24 cellular contexts compared by ENCODE assay signal in the genomic region with DNA sequence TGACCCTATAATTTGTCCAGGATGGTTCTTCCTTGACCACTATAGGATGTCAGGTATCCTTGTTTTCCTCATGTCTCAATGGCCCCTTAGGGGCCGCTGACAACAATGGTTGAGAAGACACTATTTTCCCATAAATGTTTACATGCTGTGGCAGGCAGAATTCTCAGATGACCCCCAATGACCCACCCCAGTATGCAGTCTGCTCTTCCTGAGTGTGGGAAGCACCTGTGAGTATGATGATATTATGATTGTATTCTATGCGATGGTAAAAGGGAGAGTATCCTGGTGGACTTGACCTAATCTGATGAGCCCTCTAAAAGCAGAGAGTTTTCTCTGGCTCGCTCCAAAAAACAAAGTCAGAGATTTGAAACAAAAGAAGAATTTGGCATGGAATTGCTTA.
DNase-seq lines count a peak whose midpoint lies in the region; ATAC-seq, FAIRE-seq and TF ChIP-seq lines count a peak whose summit lies in the region.
"Had no signal": no experiment of that assay in that cellular context is flagged by ENCODE, and none has a peak within 500 bp of the region (broad histone marks: within the 10 kb centered on the region; RNA-seq: fewer than 3 reads in every experiment).

No MANE protein-coding gene starts in this region.

- H3K4me3 ChIP-seq in HepG2 (replicated peaks in 1 of 3; ENCODE audit: insufficient read depth in 1 of 3, low read depth in 2 of 3, low read length in 3 of 3) (no peak overlapping the region), right lobe of liver (no peak overlapping the region), PC-9 (no peak overlapping the region), keratinocyte (ENCODE audit: control insufficient read depth in 2 of 3, extremely low read depth in 1 of 3, insufficient read depth in 2 of 3, low read depth in 1 of 3, low read length in 3 of 3) (no peak overlapping the region), transverse colon (no peak overlapping the region), gastrocnemius medialis (no peak overlapping the region), left lung (no peak overlapping the region)
- H3K4me3 ChIP-seq: BLaER1 had no signal

- H3K4me1 ChIP-seq in HepG2 (ENCODE audit: insufficient read depth, low read length), result peaks cover 15% of the 10 kb centered on the region; the same call in 1 of the 2 replicates
- no peaks in the 10 kb centered on the region for H3K4me1 ChIP-seq in right lobe of liver
- H3K4me1 ChIP-seq in PC-9 (replicated peaks; ENCODE audit: insufficient read depth), result peaks cover 54% of the 10 kb centered on the region
- H3K4me1 ChIP-seq in keratinocyte (ENCODE audit: control insufficient read depth, extremely low read depth, insufficient read depth, low read length), result peaks cover 49% of the 10 kb centered on the region
- peaks cover 5 to 57% (median 24%) of the 10 kb centered on the region in 4 donors for H3K4me1 ChIP-seq in transverse colon
- H3K4me1 ChIP-seq in gastrocnemius medialis, result no peaks in the 10 kb centered on the region
- H3K4me1 ChIP-seq in left lung, result no peaks in the 10 kb centered on the region
- H3K4me1 ChIP-seq: BLaER1 had no signal

- H3K27ac ChIP-seq in HepG2 (ENCODE audit: extremely low read length, insufficient read depth, low read length) (no peak overlapping the region), right lobe of liver (no peak overlapping the region), PC-9 (no peak overlapping the region), keratinocyte (ENCODE audit: control insufficient read depth, insufficient read depth, low read length) (peak overlapping the region; percentile 6), transverse colon (peak overlapping the region; percentile 64 to 74 (median 68)), gastrocnemius medialis (no peak overlapping the region), left lung (no peak overlapping the region)
- H3K27ac ChIP-seq: BLaER1, KMS-11 had no signal

- no peaks in the 10 kb centered on the region for H3K9me1 ChIP-seq in keratinocyte (ENCODE audit: control insufficient read depth, extremely low read depth, insufficient read depth, low read length)

- H3K9ac ChIP-seq in HepG2 (ENCODE audit: insufficient read depth, low read depth, low read length), result no peak overlapping the region
- no peak overlapping the region for H3K9ac ChIP-seq in keratinocyte (ENCODE audit: control insufficient read depth, extremely low read depth, insufficient read depth, low read length)
- H3K9ac ChIP-seq: BLaER1, KMS-11 had no signal

- 71% methylated on average over 3 of the region's 3 CpGs for WGBS in HepG2 (ENCODE audit: low lambda C conversion rate)
- WGBS in right lobe of liver (ENCODE audit: insufficient coverage, low coverage, low lambda C conversion rate, missing lambda C conversion rate), result 83% methylated on average over 3 of the region's 3 CpGs
- WGBS in transverse colon (ENCODE audit: low coverage in 1 of 2), 2 donors, result 76 to 83% methylated on average over 1 to 3 of the region's 3 CpGs

- H3K9me3 ChIP-seq in HepG2 (ENCODE audit: low read length), result no peaks in the 10 kb centered on the region
- no peaks in the 10 kb centered on the region for H3K9me3 ChIP-seq in right lobe of liver
- no peaks in the 10 kb centered on the region for H3K9me3 ChIP-seq in PC-9 (ENCODE audit: insufficient read depth, low read depth)
- H3K9me3 ChIP-seq in keratinocyte (ENCODE audit: control insufficient read depth, low read depth, low read length), result no peaks in the 10 kb centered on the region
- no peaks in the 10 kb centered on the region for H3K9me3 ChIP-seq in transverse colon
- no peaks in the 10 kb centered on the region for H3K9me3 ChIP-seq in gastrocnemius medialis
- H3K9me3 ChIP-seq in left lung, result no peaks in the 10 kb centered on the region
- H3K9me3 ChIP-seq: BLaER1 had no signal

- BruUV-seq in HepG2 (replicated peaks; lab: Mats Ljungman, UMichigan) (no TSS peak), PC-9 (replicated peaks; lab: Mats Ljungman, UMichigan) (no TSS peak)

- H3K36me3 ChIP-seq in HepG2 (replicated peaks in 1 of 2; ENCODE audit: control insufficient read depth in 1 of 2, insufficient read depth in 2 of 2, low read length in 2 of 2) (no peaks in the 10 kb centered on the region), right lobe of liver (no peaks in the 10 kb centered on the region), PC-9 (ENCODE audit: low read depth) (no peaks in the 10 kb centered on the region), keratinocyte (ENCODE audit: control insufficient read depth in 2 of 2, extremely low read depth in 1 of 2, insufficient read depth in 2 of 2, low read length in 2 of 2) (no peaks in the 10 kb centered on the region), transverse colon (no peaks in the 10 kb centered on the region), gastrocnemius medialis (no peaks in the 10 kb centered on the region), left lung (no peaks in the 10 kb centered on the region)
- H3K36me3 ChIP-seq: BLaER1 had no signal

- POLR2A ChIA-PET in HepG2 (lab: Yijun Ruan, JAX) (no interaction called here), PC-9 (lab: Charles Lee; ENCODE audit: unreplicated experiment) (interaction anchor here (0.7 kb wide), 1 partner anchor 239 kb away, joined by 4 read pairs; no protein-coding TSS in a partner anchor)

- no peak for TF ChIP-seq RAD21 in HepG2 (CRISPR knock-in tag; IDR thresholded peaks at IDR 0.05)

- H4K20me1 ChIP-seq in HepG2 (ENCODE audit: insufficient read depth, low read length) (no peaks in the 10 kb centered on the region), PC-9 (ENCODE audit: insufficient read depth) (no peaks in the 10 kb centered on the region), keratinocyte (ENCODE audit: control insufficient read depth, extremely low read depth, insufficient read depth, low read length) (no peaks in the 10 kb centered on the region)
- H4K20me1 ChIP-seq: BLaER1 had no signal

- ATAC-seq in HepG2, result peak; percentile 16; the same call in 1 of the 3 replicates
- no peak for ATAC-seq in right lobe of liver
- ATAC-seq in HG03196 (IDR thresholded peaks at IDR 0.05; ENCODE audit: unreplicated experiment), result no peak
- ATAC-seq in gastrocnemius medialis, result no peak
- no peak for ATAC-seq in left lung

- H3K79me2 ChIP-seq in HepG2 (ENCODE audit: insufficient read depth, low read length) (no peaks in the 10 kb centered on the region), PC-9 (ENCODE audit: low read depth) (no peaks in the 10 kb centered on the region), keratinocyte (ENCODE audit: control insufficient read depth, insufficient read depth, low read length) (no peaks in the 10 kb centered on the region)

- DNase-seq in HepG2 (ENCODE audit: low spot score) (no peak), right lobe of liver (no peak), PC-9 (no peak), keratinocyte (ENCODE audit: low read depth, low spot score) (no peak), transverse colon (no peak), gastrocnemius medialis (no peak), left lung (no peak)
- DNase-seq: DMS 273 treated with DMSO at 0.1 percent for 48 hours, DMS79, GF-D8, IMR-90, MM.1S, NCI-H1694 treated with DMSO at 0.1 percent for 48 hours, NCI-H2081, NCI-H345, NCI-H510A treated with DMSO at 0.1 percent for 48 hours, NCI-H82, RPMI8226 had no signal

- FAIRE-seq in HepG2 (lab: Jason Lieb, UNC) (no peak), keratinocyte (lab: Jason Lieb, UNC) (no peak)
- FAIRE-seq: A204.1, GM12891, H54 had no signal

- dilution Hi-C loops in keratinocyte (cut with MboI; ENCODE audit: extremely low pct_ligation_motif_present, low sequenced_read_pairs), result no loop called here

- no peak for TF ChIP-seq CTCF in HepG2 (CRISPR knock-in tag; IDR thresholded peaks at IDR 0.05)
- no peak for TF ChIP-seq CTCF in right lobe of liver (IDR thresholded peaks at IDR 0.05)
- no peak for TF ChIP-seq CTCF in PC-9 (conservative IDR thresholded peaks at IDR 0.05)
- TF ChIP-seq CTCF in keratinocyte (optimal IDR thresholded peaks at IDR 0.05 in 1 of 3, IDR thresholded peaks at IDR 0.05 in 1 of 3, conservative IDR thresholded peaks at IDR 0.05 in 1 of 3; ENCODE audit: extremely low read depth in 1 of 3, insufficient read depth in 2 of 3, low read length in 3 of 3), result no peak
- TF ChIP-seq CTCF in transverse colon (IDR thresholded peaks at IDR 0.05), result no peak
- TF ChIP-seq CTCF in gastrocnemius medialis (IDR thresholded peaks at IDR 0.05 in 4 of 5, conservative IDR thresholded peaks at IDR 0.05 in 1 of 5), result no peak
- no peak for TF ChIP-seq CTCF in left lung (IDR thresholded peaks at IDR 0.05)

- H3K27me3 ChIP-seq in HepG2 (ENCODE audit: control insufficient read depth in 1 of 2, insufficient read depth in 2 of 2, low read length in 2 of 2) (peaks cover 1 to 19% of the 10 kb centered on the region in 2 experiments; a peak in 4 of 5 replicates), right lobe of liver (no peaks in the 10 kb centered on the region), PC-9 (ENCODE audit: insufficient read depth, low read depth) (no peaks in the 10 kb centered on the region), keratinocyte (ENCODE audit: control insufficient read depth, extremely low read depth, insufficient read depth, low read length) (no peaks in the 10 kb centered on the region), transverse colon (no peaks in the 10 kb centered on the region), gastrocnemius medialis (no peaks in the 10 kb centered on the region), left lung (no peaks in the 10 kb centered on the region)
- H3K27me3 ChIP-seq: BLaER1 had no signal

- intact Hi-C loops in HepG2 (cut with micrococcal nuclease; ENCODE audit: unreplicated experiment) (loop anchor here (1.0 to 2.0 kb wide), 2 partner anchors 53 to 240 kb away; no protein-coding TSS in a partner anchor), right lobe of liver (cut with DNase I) (no loop called here), PC-9 (cut with micrococcal nuclease; ENCODE audit: unreplicated experiment) (loop anchor here (1.0 to 10.0 kb wide), 12 partner anchors 29 to 1138 kb away; a partner anchor contains a TSS), transverse colon (cut with DNase I; ENCODE audit: low total_unique reads) (no loop called here), gastrocnemius medialis (cut with DNase I; ENCODE audit: low total_unique reads) (no loop called here), left lung (cut with DNase I) (no loop called here)

- TF ChIP-seq POLR2A in HepG2 (IDR thresholded peaks at IDR 0.05; ENCODE audit: insufficient read depth in 1 of 2, low read depth in 2 of 2, low read length in 2 of 2), result no peak
- TF ChIP-seq POLR2A in right lobe of liver (IDR thresholded peaks at IDR 0.05), result no peak
- no peak for TF ChIP-seq POLR2A in transverse colon (IDR thresholded peaks at IDR 0.05)
- TF ChIP-seq POLR2A in gastrocnemius medialis (IDR thresholded peaks at IDR 0.05), result no peak

- H2AFZ ChIP-seq in HepG2 (ENCODE audit: low read length) (no peak overlapping the region), PC-9 (no peak overlapping the region), keratinocyte (ENCODE audit: control insufficient read depth, low read length) (no peak overlapping the region)

- TF ChIP-seq EP300 in HepG2 (IDR thresholded peaks at IDR 0.05; ENCODE audit: low read depth in 2 of 2, low read length in 2 of 2) (no peak), HepG2 (CRISPR knock-in tag; IDR thresholded peaks at IDR 0.05; ENCODE audit: borderline replicate concordance) (no peak), transverse colon (IDR thresholded peaks at IDR 0.05; ENCODE audit: low read depth) (no peak)

- in situ Hi-C loops in HepG2 (cut with HindIII; ENCODE audit: extremely low pct_ligation_motif_present, low pct_unique_long_range_greater_than_20kb) (no loop called here), transverse colon (cut with MboI; ENCODE audit: low pct_ligation_motif_present in 1 of 4, low pct_unique_long_range_greater_than_20kb in 1 of 4, low sequenced_read_pairs in 3 of 4) (no loop called here), gastrocnemius medialis (cut with MboI; ENCODE audit: low sequenced_read_pairs in 4 of 4) (no loop called here)

- H3K9me2 ChIP-seq in PC-9 (ENCODE audit: insufficient read depth), result no peaks in the 10 kb centered on the region

- peaks cover 4% of the 10 kb centered on the region for H3F3A ChIP-seq in PC-9 (ENCODE audit: insufficient read depth, low read depth)

- H3K4me2 ChIP-seq in HepG2 (ENCODE audit: low read depth, low read length) (no peak overlapping the region), PC-9 (0 out of 2 replicates have a peak overlapping the region, but pooled peaks have one; percentile 11), keratinocyte (ENCODE audit: control insufficient read depth, extremely low read depth, insufficient read depth, low read depth, low read length) (no peak overlapping the region)
- H3K4me2 ChIP-seq: BLaER1, KMS-11 had no signal

- CTCF ChIA-PET in HepG2 (lab: Yijun Ruan, JAX; ENCODE audit: low intra/inter-chr PET ratio, low total read pairs) (interaction anchor here (1.6 kb wide), 2 partner anchors 236 to 241 kb away, joined by 4 to 8 read pairs; no protein-coding TSS in a partner anchor), PC-9 (lab: Charles Lee) (interaction anchor here (0.5 to 4.0 kb wide), 10 partner anchors 23 to 1139 kb away, joined by 3 to 58 read pairs (median 7); no protein-coding TSS in a partner anchor)

Comparison
In these comparisons a context has a peak if more than half of its experiments do, and no peak if none do; other contexts are left out.
1. intact Hi-C loops: an anchor here in HepG2 (1.0 to 2.0 kb wide) and PC-9 (1.0 to 10.0 kb wide); none called in right lobe of liver, transverse colon, gastrocnemius medialis and left lung.
2. H3K27ac ChIP-seq: peak in keratinocyte (single experiment) and transverse colon (4 of 4); none in HepG2 (single experiment), right lobe of liver (0 of 3), PC-9 (single experiment), gastrocnemius medialis (0 of 4) and left lung (0 of 2).